33 cellular contexts compared by ENCODE assay signal in genomic region chr10:116664631-116665030, GRCh38. TPM values are rescaled to one million over a fixed set of nuclear protein-coding genes. Genes with fewer than 3 reads are reported as not detected.
"Had no signal": no experiment of that assay in that cellular context is flagged by ENCODE, and none has a peak within 500 bp of the region (broad histone marks: within the 10 kb centered on the region; RNA-seq: fewer than 3 reads in every experiment).

No MANE protein-coding gene starts in this region.

- H3K27me3 ChIP-seq: brain microvascular endothelial cell, MG63 had no signal

- H3K4me3 ChIP-seq: MG63, SK-N-MC had no signal

- H3K36me3 ChIP-seq: brain microvascular endothelial cell, MG63, SJCRH30 had no signal

- H3K27ac ChIP-seq: brain microvascular endothelial cell, SJCRH30, SK-N-MC had no signal

- H3K9me3 ChIP-seq: MG63, SJCRH30 had no signal

- ATAC-seq: activated naive CD8-positive, alpha-beta T cell treated with anti-CD3 and anti-CD28 coated beads, Interleukin-2, amount 50 U/mL, for 24 hours; activated T-cell treated with anti-CD3 and anti-CD28 coated beads, Interleukin-2, amount 50 U/mL, for 4 hours; Panc1 had no signal

- H3K4me1 Mint-ChIP-seq: activated B cell treated with CpG ODN at 0.5 μM for 24 hours; activated naive CD4-positive, alpha-beta T cell treated with anti-CD3 and anti-CD28 coated beads, Interleukin-2, amount 10 ng/mL, durations not matched to agents 7 days and 5 days; activated naive CD8-positive, alpha-beta T cell treated with anti-CD3 and anti-CD28 coated beads, Interleukin-2, amount 50 U/mL, for 24 hours had no signal

- H3K9me3 Mint-ChIP-seq: activated B cell treated with CpG ODN at 0.5 μM for 24 hours; activated CD4-positive, alpha-beta memory T cell treated with anti-CD3 and anti-CD28 coated beads for 36 hours; activated naive CD4-positive, alpha-beta T cell treated with anti-CD3 and anti-CD28 coated beads, Interleukin-2, amount 10 ng/mL, durations not matched to agents 7 days and 5 days; activated naive CD8-positive, alpha-beta T cell treated with anti-CD3 and anti-CD28 coated beads, Interleukin-2, amount 50 U/mL, for 24 hours; activated T-cell treated with anti-CD3 and anti-CD28 coated beads, Interleukin-2, amount 50 U/mL, for 4 hours; activated T-helper 1 cell treated with anti-CD3 and anti-CD28 coated beads, Interleukin-12 subunit alpha, Interleukin-12 subunit beta, Interleukin-2, Interleukin-4 antibody, amounts not matched to agents 30 ng/mL and 10 ng/mL and 1 ng/mL, durations not matched to agents 14 hours and 24 hours and 36 hours; T-helper 2 cell treated with Interferon-gamma antibody and Interleukin-4, amounts not matched to agents 5 μg/mL and 100 μg/mL, for 36 hours had no signal

- H3K36me3 Mint-ChIP-seq: activated CD4-positive, alpha-beta memory T cell treated with anti-CD3 and anti-CD28 coated beads for 36 hours; activated naive CD4-positive, alpha-beta T cell treated with anti-CD3 and anti-CD28 coated beads, Interleukin-2, amount 10 ng/mL, durations not matched to agents 7 days and 5 days; activated naive CD8-positive, alpha-beta T cell had no signal

- H3K4me3 Mint-ChIP-seq: activated B cell treated with CpG ODN at 0.5 μM for 24 hours; activated CD4-positive, alpha-beta memory T cell treated with anti-CD3 and anti-CD28 coated beads for 36 hours; activated naive CD4-positive, alpha-beta T cell treated with anti-CD3 and anti-CD28 coated beads, Interleukin-2, amount 10 ng/mL, durations not matched to agents 7 days and 5 days; activated naive CD8-positive, alpha-beta T cell; activated naive CD8-positive, alpha-beta T cell treated with anti-CD3 and anti-CD28 coated beads, Interleukin-2, amount 50 U/mL, for 24 hours; activated T-cell treated with anti-CD3 and anti-CD28 coated beads, Interleukin-2, amount 50 U/mL, for 4 hours; activated T-helper 1 cell treated with anti-CD3 and anti-CD28 coated beads, Interleukin-12 subunit alpha, Interleukin-12 subunit beta, Interleukin-2, Interleukin-4 antibody, amounts not matched to agents 30 ng/mL and 10 ng/mL and 1 ng/mL, durations not matched to agents 14 hours and 24 hours and 36 hours; T-helper 2 cell treated with Interferon-gamma antibody and Interleukin-4, amounts not matched to agents 5 μg/mL and 100 μg/mL, for 36 hours had no signal

- DNase-seq: activated B cell treated with CpG ODN at 0.5 μM for 24 hours; activated CD4-positive, alpha-beta memory T cell treated with anti-CD3 and anti-CD28 coated beads for 36 hours; activated CD4-positive, alpha-beta T cell treated with anti-CD3 and anti-CD28 coated beads for 4 hours; activated CD4-positive, alpha-beta T cell treated with anti-CD3 and anti-CD28 coated beads, Interleukin-2, amount 50 U/mL, for 1 hour; activated CD4-positive, CD25-positive, alpha-beta regulatory T cell treated with anti-CD3 and anti-CD28 coated beads, Interleukin-2, amount 50 U/mL, for 72 hours; activated CD8-positive, alpha-beta memory T cell treated with anti-CD3 and anti-CD28 coated beads, Interleukin-2, amount 50 U/mL, for 4 hours; activated gamma-delta T cell treated with Interleukin-2 at 50 U/mL for 16 hours; activated naive CD4-positive, alpha-beta T cell treated with anti-CD3 and anti-CD28 coated beads, Interleukin-2, amount 10 ng/mL, durations not matched to agents 7 days and 5 days; activated naive CD8-positive, alpha-beta T cell treated with anti-CD3 and anti-CD28 coated beads, Interleukin-2, amount 50 U/mL, for 24 hours; activated T-cell treated with anti-CD3 and anti-CD28 coated beads for 4 hours; activated T-cell treated with anti-CD3 and anti-CD28 coated beads, Interleukin-2, amount 50 U/mL, for 4 hours; anterior cingulate cortex; brain microvascular endothelial cell; Kasumi-1; KG1; MG63; NCI-H1048; NCI-H1105 treated with DMSO at 0.1 percent for 48 hours; NCI-H1436; NCI-H1694 treated with DMSO at 0.1 percent for 48 hours; NCI-H2029; NCI-H345; NCI-H524 treated with DMSO at 0.1 percent for 48 hours; SHP77; SJCRH30 had no signal

- H3K27ac Mint-ChIP-seq: activated B cell treated with CpG ODN at 0.5 μM for 24 hours; activated CD4-positive, alpha-beta memory T cell treated with anti-CD3 and anti-CD28 coated beads for 36 hours; activated naive CD4-positive, alpha-beta T cell treated with anti-CD3 and anti-CD28 coated beads, Interleukin-2, amount 10 ng/mL, durations not matched to agents 7 days and 5 days; activated naive CD8-positive, alpha-beta T cell; activated naive CD8-positive, alpha-beta T cell treated with anti-CD3 and anti-CD28 coated beads, Interleukin-2, amount 50 U/mL, for 24 hours; activated T-helper 1 cell treated with anti-CD3 and anti-CD28 coated beads, Interleukin-12 subunit alpha, Interleukin-12 subunit beta, Interleukin-2, Interleukin-4 antibody, amounts not matched to agents 30 ng/mL and 10 ng/mL and 1 ng/mL, durations not matched to agents 14 hours and 24 hours and 36 hours; T-helper 2 cell treated with Interferon-gamma antibody and Interleukin-4, amounts not matched to agents 5 μg/mL and 100 μg/mL, for 36 hours had no signal

RNA-seq across cellular contexts. Expression of gene PNLIPRP2, which starts 43.9 kb away (rescaled TPM):
- total RNA-seq: activated B cell treated with CpG ODN at 0.5 μM for 24 hours; activated CD4-positive, alpha-beta memory T cell treated with anti-CD3 and anti-CD28 coated beads for 36 hours; activated T-helper 1 cell treated with anti-CD3 and anti-CD28 coated beads, Interleukin-12 subunit alpha, Interleukin-12 subunit beta, Interleukin-2, Interleukin-4 antibody, amounts not matched to agents 30 ng/mL and 10 ng/mL and 1 ng/mL, durations not matched to agents 14 hours and 24 hours and 36 hours; NCI-H460; RPMI7951; SJCRH30; T-helper 1 cell treated with Interleukin-12 subunit alpha and Interleukin-12 subunit beta and Interleukin-4 antibody, amounts not matched to agents 30 ng/mL and 1 ng/mL, for 36 hours had no signal
